ENCODE assay signal across 35 cellular contexts in the genomic region with DNA sequence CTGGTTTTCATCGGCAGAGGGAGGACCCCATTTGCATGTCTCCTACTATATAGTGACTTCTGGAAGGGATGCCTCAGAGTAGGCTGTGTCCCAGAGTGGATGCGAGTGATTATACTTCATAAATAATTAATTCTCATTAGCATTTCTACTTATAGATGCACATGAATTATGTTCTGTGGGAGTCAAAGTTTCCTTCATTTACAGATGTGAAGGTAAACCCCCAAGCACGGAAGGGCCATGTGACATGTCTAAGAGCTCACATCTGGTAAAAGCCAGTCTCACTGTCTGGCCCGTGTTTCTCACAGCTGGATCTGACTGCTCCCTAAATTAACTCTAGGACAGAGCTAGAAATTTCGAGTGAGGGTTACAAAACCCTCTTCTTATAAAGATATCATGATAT.
"Had no signal": no experiment of that assay in that cellular context is flagged by ENCODE, and none has a peak within 500 bp of the region (broad histone marks: within the 10 kb centered on the region; RNA-seq: fewer than 3 reads in every experiment).

No MANE protein-coding gene starts in this region.

- H3K4me3 Mint-ChIP-seq: activated B cell treated with CpG ODN at 0.5 μM for 24 hours; activated CD4-positive, alpha-beta memory T cell treated with anti-CD3 and anti-CD28 coated beads for 36 hours; activated CD4-positive, alpha-beta T cell treated with anti-CD3 and anti-CD28 coated beads, Interleukin-2, amount 10 ng/mL, durations not matched to agents 24 days and 14 days; activated CD8-positive, alpha-beta T cell treated with anti-CD3 and anti-CD28 coated beads for 36 hours; activated naive CD4-positive, alpha-beta T cell treated with anti-CD3 and anti-CD28 coated beads, Interleukin-2, amount 10 ng/mL, durations not matched to agents 7 days and 5 days; activated naive CD4-positive, alpha-beta T cell treated with anti-CD3 and anti-CD28 coated beads, Interleukin-2, amount 50 U/mL, for 24 hours; activated naive CD8-positive, alpha-beta T cell; activated naive CD8-positive, alpha-beta T cell treated with anti-CD3 and anti-CD28 coated beads, Interleukin-2, amount 10 ng/mL, durations not matched to agents 7 days and 5 days; activated naive CD8-positive, alpha-beta T cell treated with anti-CD3 and anti-CD28 coated beads, Interleukin-2, amount 50 U/mL, for 24 hours; activated T-cell treated with anti-CD3 and anti-CD28 coated beads, Interleukin-2, amount 50 U/mL, for 4 hours; activated T-cell treated with anti-CD3 and anti-CD28 coated beads, Interleukin-2, amount 50 U/mL, for 72 hours; activated T-helper 1 cell treated with anti-CD3 and anti-CD28 coated beads, Interleukin-12 subunit alpha, Interleukin-12 subunit beta, Interleukin-2, Interleukin-4 antibody, amounts not matched to agents 30 ng/mL and 10 ng/mL and 1 ng/mL, durations not matched to agents 14 hours and 24 hours and 36 hours; activated T-helper 17 cell treated with anti-CD3 and anti-CD28 coated beads, Interleukin-2, amount 50 U/mL, for 72 hours; brain; central memory CD8-positive, alpha-beta T cell; T-helper 1 cell treated with Interleukin-12 subunit alpha and Interleukin-12 subunit beta and Interleukin-4 antibody, amounts not matched to agents 30 μg/mL and 1 μg/mL, for 36 hours; T-helper 2 cell treated with Interferon-gamma antibody and Interleukin-4, amounts not matched to agents 5 μg/mL and 100 μg/mL, for 36 hours had no signal

- H3K27ac Mint-ChIP-seq: activated B cell treated with CpG ODN at 0.5 μM for 24 hours; activated CD4-positive, alpha-beta memory T cell treated with anti-CD3 and anti-CD28 coated beads for 36 hours; activated CD4-positive, alpha-beta T cell treated with anti-CD3 and anti-CD28 coated beads, Interleukin-2, amount 10 ng/mL, durations not matched to agents 24 days and 14 days; activated CD8-positive, alpha-beta T cell treated with anti-CD3 and anti-CD28 coated beads for 36 hours; activated naive CD4-positive, alpha-beta T cell treated with anti-CD3 and anti-CD28 coated beads, Interleukin-2, amount 10 ng/mL, durations not matched to agents 7 days and 5 days; activated naive CD4-positive, alpha-beta T cell treated with anti-CD3 and anti-CD28 coated beads, Interleukin-2, amount 50 U/mL, for 24 hours; activated naive CD8-positive, alpha-beta T cell; activated naive CD8-positive, alpha-beta T cell treated with anti-CD3 and anti-CD28 coated beads, Interleukin-2, amount 10 ng/mL, durations not matched to agents 7 days and 5 days; activated naive CD8-positive, alpha-beta T cell treated with anti-CD3 and anti-CD28 coated beads, Interleukin-2, amount 50 U/mL, for 24 hours; activated T-cell treated with anti-CD3 and anti-CD28 coated beads, Interleukin-2, amount 50 U/mL, for 72 hours; activated T-helper 1 cell treated with anti-CD3 and anti-CD28 coated beads, Interleukin-12 subunit alpha, Interleukin-12 subunit beta, Interleukin-2, Interleukin-4 antibody, amounts not matched to agents 30 ng/mL and 10 ng/mL and 1 ng/mL, durations not matched to agents 14 hours and 24 hours and 36 hours; activated T-helper 17 cell treated with anti-CD3 and anti-CD28 coated beads, Interleukin-2, amount 50 U/mL, for 72 hours; brain; T-helper 1 cell treated with Interleukin-12 subunit alpha and Interleukin-12 subunit beta and Interleukin-4 antibody, amounts not matched to agents 30 μg/mL and 1 μg/mL, for 36 hours; T-helper 2 cell treated with Interferon-gamma antibody and Interleukin-4, amounts not matched to agents 5 μg/mL and 100 μg/mL, for 36 hours had no signal

- H3K27me3 ChIP-seq: ascending aorta, cardiac muscle cell had no signal

- H3K9me3 Mint-ChIP-seq: activated B cell treated with CpG ODN at 0.5 μM for 24 hours; activated CD4-positive, alpha-beta memory T cell treated with anti-CD3 and anti-CD28 coated beads for 36 hours; activated CD4-positive, alpha-beta T cell treated with anti-CD3 and anti-CD28 coated beads, Interleukin-2, amount 10 ng/mL, durations not matched to agents 24 days and 14 days; activated CD8-positive, alpha-beta T cell treated with anti-CD3 and anti-CD28 coated beads for 36 hours; activated naive CD4-positive, alpha-beta T cell treated with anti-CD3 and anti-CD28 coated beads, Interleukin-2, amount 10 ng/mL, durations not matched to agents 7 days and 5 days; activated naive CD4-positive, alpha-beta T cell treated with anti-CD3 and anti-CD28 coated beads, Interleukin-2, amount 50 U/mL, for 24 hours; activated naive CD8-positive, alpha-beta T cell treated with anti-CD3 and anti-CD28 coated beads, Interleukin-2, amount 10 ng/mL, durations not matched to agents 7 days and 5 days; activated naive CD8-positive, alpha-beta T cell treated with anti-CD3 and anti-CD28 coated beads, Interleukin-2, amount 50 U/mL, for 24 hours; activated T-cell treated with anti-CD3 and anti-CD28 coated beads, Interleukin-2, amount 50 U/mL, for 4 hours; activated T-cell treated with anti-CD3 and anti-CD28 coated beads, Interleukin-2, amount 50 U/mL, for 72 hours; activated T-helper 1 cell treated with anti-CD3 and anti-CD28 coated beads, Interleukin-12 subunit alpha, Interleukin-12 subunit beta, Interleukin-2, Interleukin-4 antibody, amounts not matched to agents 30 ng/mL and 10 ng/mL and 1 ng/mL, durations not matched to agents 14 hours and 24 hours and 36 hours; activated T-helper 17 cell treated with anti-CD3 and anti-CD28 coated beads, Interleukin-2, amount 50 U/mL, for 72 hours; central memory CD8-positive, alpha-beta T cell; T-helper 1 cell treated with Interleukin-12 subunit alpha and Interleukin-12 subunit beta and Interleukin-4 antibody, amounts not matched to agents 30 μg/mL and 1 μg/mL, for 36 hours; T-helper 2 cell treated with Interferon-gamma antibody and Interleukin-4, amounts not matched to agents 5 μg/mL and 100 μg/mL, for 36 hours had no signal

- H3K9me3 ChIP-seq: ascending aorta had no signal

- DNase-seq: activated B cell treated with CpG ODN at 0.5 μM for 24 hours; activated CD4-positive, alpha-beta memory T cell treated with anti-CD3 and anti-CD28 coated beads for 36 hours; activated CD4-positive, alpha-beta T cell treated with anti-CD3 and anti-CD28 coated beads for 4 hours; activated CD4-positive, alpha-beta T cell treated with anti-CD3 and anti-CD28 coated beads, Interleukin-2, amount 10 ng/mL, durations not matched to agents 24 days and 14 days; activated CD4-positive, alpha-beta T cell treated with anti-CD3 and anti-CD28 coated beads, Interleukin-2, amount 50 U/mL, for 1 hour; activated CD4-positive, alpha-beta T cell treated with anti-CD3 and anti-CD28 coated beads, Interleukin-2, amount 50 U/mL, for 4 hours; activated CD4-positive, CD25-positive, alpha-beta regulatory T cell treated with anti-CD3 and anti-CD28 coated beads, Interleukin-2, amount 50 U/mL, for 72 hours; activated CD8-positive, alpha-beta memory T cell treated with anti-CD3 and anti-CD28 coated beads, Interleukin-2, amount 50 U/mL, for 4 hours; activated CD8-positive, alpha-beta T cell treated with anti-CD3 and anti-CD28 coated beads for 36 hours; activated effector memory CD4-positive, alpha-beta T cell treated with anti-CD3 and anti-CD28 coated beads, Interleukin-2, amount 50 U/mL, for 16 hours; activated naive CD4-positive, alpha-beta T cell treated with anti-CD3 and anti-CD28 coated beads, Interleukin-2, amount 10 ng/mL, durations not matched to agents 7 days and 5 days; activated naive CD4-positive, alpha-beta T cell treated with Interleukin-2 at 50 U/mL for 16 hours; activated naive CD8-positive, alpha-beta T cell treated with anti-CD3 and anti-CD28 coated beads, Interleukin-2, amount 10 ng/mL, durations not matched to agents 7 days and 5 days; activated naive CD8-positive, alpha-beta T cell treated with anti-CD3 and anti-CD28 coated beads, Interleukin-2, amount 50 U/mL, for 24 hours; activated T-cell treated with anti-CD3 and anti-CD28 coated beads for 4 hours; activated T-cell treated with anti-CD3 and anti-CD28 coated beads, Interleukin-2, amount 50 U/mL, for 1 hour; activated T-cell treated with anti-CD3 and anti-CD28 coated beads, Interleukin-2, amount 50 U/mL, for 4 hours; activated T-cell treated with anti-CD3 and anti-CD28 coated beads, Interleukin-2, amount 50 U/mL, for 72 hours; amygdala; anterior cingulate cortex; caudate nucleus; cerebellar nuclear complex; T-helper 2 cell; T-helper 9 cell had no signal

- H3K36me3 ChIP-seq: ascending aorta, cardiac muscle cell had no signal

- H3K27me3 Mint-ChIP-seq: activated CD8-positive, alpha-beta T cell treated with anti-CD3 and anti-CD28 coated beads for 36 hours; brain had no signal

- ATAC-seq: activated naive CD8-positive, alpha-beta T cell treated with anti-CD3 and anti-CD28 coated beads, Interleukin-2, amount 50 U/mL, for 24 hours; activated T-helper 17 cell treated with anti-CD3 and anti-CD28 coated beads, Interleukin-2, amount 50 U/mL, for 72 hours had no signal

- H3K27ac ChIP-seq: ascending aorta, cardiac muscle cell, VCaP had no signal

- H3K4me1 ChIP-seq: ascending aorta had no signal

- H3K4me1 Mint-ChIP-seq: activated B cell treated with CpG ODN at 0.5 μM for 24 hours; activated CD4-positive, alpha-beta T cell treated with anti-CD3 and anti-CD28 coated beads, Interleukin-2, amount 10 ng/mL, durations not matched to agents 24 days and 14 days; brain had no signal

- H3K4me3 ChIP-seq: ascending aorta, cardiac muscle cell had no signal

- H3K36me3 Mint-ChIP-seq: activated CD4-positive, alpha-beta memory T cell treated with anti-CD3 and anti-CD28 coated beads for 36 hours; activated naive CD4-positive, alpha-beta T cell treated with anti-CD3 and anti-CD28 coated beads, Interleukin-2, amount 10 ng/mL, durations not matched to agents 7 days and 5 days; activated naive CD4-positive, alpha-beta T cell treated with anti-CD3 and anti-CD28 coated beads, Interleukin-2, amount 50 U/mL, for 24 hours; activated naive CD8-positive, alpha-beta T cell; activated naive CD8-positive, alpha-beta T cell treated with anti-CD3 and anti-CD28 coated beads, Interleukin-2, amount 10 ng/mL, durations not matched to agents 7 days and 5 days; brain had no signal
